Comparison of ENCODE assay signal across 2 cellular contexts in the genomic region with DNA sequence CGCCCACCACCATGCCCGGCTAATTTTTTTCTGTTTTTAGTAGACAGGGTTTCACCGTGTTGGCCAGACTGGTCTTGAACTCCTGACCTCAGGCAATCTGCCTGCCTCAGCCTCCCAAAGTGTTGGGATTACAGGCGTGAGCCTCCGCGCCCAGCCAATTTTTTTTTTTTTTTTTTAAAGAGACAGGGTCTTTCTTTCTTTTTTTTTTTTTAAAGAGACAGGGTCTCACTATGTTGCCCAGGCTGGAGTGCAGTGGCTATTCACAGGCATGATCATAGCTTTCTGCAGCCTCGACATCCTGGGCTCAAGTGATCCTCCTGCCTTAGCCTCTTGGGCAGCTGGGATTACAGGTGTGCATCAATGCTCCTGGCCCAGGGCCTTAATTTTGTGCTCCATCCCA.
TF ChIP-seq lines count a peak whose summit lies in the region.

No MANE protein-coding gene starts in this region.

TF ChIP-seq in HEK293T, 16 proteins besides CTCF, POLR2A, EP300 and RAD21:
- peak; percentile 98 for TF ChIP-seq ZNF384 (IDR thresholded peaks at IDR 0.05)

TF ChIP-seq in K562, 482 proteins besides CTCF, POLR2A, EP300 and RAD21:
- TF ChIP-seq ZNF384 (IDR thresholded peaks at IDR 0.05; ENCODE audit: low read depth, low read length) (peak; percentile 42; the same call in 1 of the 2 replicates), ZNF121 (CRISPR knock-in tag; conservative IDR thresholded peaks at IDR 0.05) (0 out of 2 replicates have a peak, but pooled peaks have one; percentile 16)
